In genomic region chr12:87253157-87253556, GRCh38 we compare ENCODE assay signal across 21 cellular contexts.
DNase-seq lines count a peak whose midpoint lies in the region; ATAC-seq and TF ChIP-seq lines count a peak whose summit lies in the region.
"Had no signal": no experiment of that assay in that cellular context is flagged by ENCODE, and none has a peak within 500 bp of the region (broad histone marks: within the 10 kb centered on the region; RNA-seq: fewer than 3 reads in every experiment).

No MANE protein-coding gene starts in this region.

- no peaks in the 10 kb centered on the region for H3K27me3 Mint-ChIP-seq in mesothelial cell of epicardium (ENCODE audit: low read depth)
- H3K27me3 Mint-ChIP-seq: activated B cell treated with CpG ODN at 0.5 μM for 24 hours; activated CD4-positive, alpha-beta memory T cell treated with anti-CD3 and anti-CD28 coated beads, Interleukin-2, amount 10 ng/mL, durations not matched to agents 7 days and 5 days; activated naive CD8-positive, alpha-beta T cell treated with anti-CD3 and anti-CD28 coated beads, Interleukin-2, amount 50 U/mL, for 24 hours had no signal

- H3K27ac Mint-ChIP-seq in mesothelial cell of epicardium, result no peak overlapping the region
- H3K27ac Mint-ChIP-seq: activated B cell treated with CpG ODN at 0.5 μM for 24 hours; activated CD4-positive, alpha-beta memory T cell treated with anti-CD3 and anti-CD28 coated beads, Interleukin-2, amount 10 ng/mL, durations not matched to agents 7 days and 5 days; activated naive CD8-positive, alpha-beta T cell treated with anti-CD3 and anti-CD28 coated beads, Interleukin-2, amount 50 U/mL, for 24 hours had no signal

- no peaks in the 10 kb centered on the region for H3K36me3 ChIP-seq in lower lobe of right lung
- H3K36me3 ChIP-seq: BLaER1, left lung had no signal

- intact Hi-C loops in lower lobe of right lung (cut with DNase I), result no loop called here

- DNase-seq in H4 (ENCODE audit: low spot score) (peak; percentile 10), RPMI8226 (peak; percentile 48), foreskin keratinocyte (peak in 1 of 2 donors; percentile 26), mesothelial cell of epicardium (ENCODE audit: low spot score in 2 of 2, unreplicated experiment in 2 of 2) (no peak), lower lobe of right lung (no peak), amniotic stem cell (lab: John Stamatoyannopoulos, UW) (no peak)
- DNase-seq: activated B cell treated with CpG ODN at 0.5 μM for 24 hours; activated CD4-positive, alpha-beta memory T cell treated with anti-CD3 and anti-CD28 coated beads, Interleukin-2, amount 10 ng/mL, durations not matched to agents 7 days and 5 days; activated effector memory CD4-positive, alpha-beta T cell treated with anti-CD3 and anti-CD28 coated beads, Interleukin-2, amount 50 U/mL, for 16 hours; activated naive CD8-positive, alpha-beta T cell treated with anti-CD3 and anti-CD28 coated beads, Interleukin-2, amount 50 U/mL, for 24 hours; GDM1; Kasumi-1; left lung; NCI-H1105; NCI-H2081; NCI-H510A; posterior cingulate gyrus had no signal

- peak overlapping the region; percentile 30 for H3K27ac ChIP-seq in 22Rv1
- no peak overlapping the region for H3K27ac ChIP-seq in foreskin keratinocyte
- no peak overlapping the region for H3K27ac ChIP-seq in lower lobe of right lung
- H3K27ac ChIP-seq: BLaER1, coronary artery, left lung had no signal

- no peak overlapping the region for H3K4me3 Mint-ChIP-seq in mesothelial cell of epicardium
- H3K4me3 Mint-ChIP-seq: activated B cell treated with CpG ODN at 0.5 μM for 24 hours; activated CD4-positive, alpha-beta memory T cell treated with anti-CD3 and anti-CD28 coated beads, Interleukin-2, amount 10 ng/mL, durations not matched to agents 7 days and 5 days; activated naive CD8-positive, alpha-beta T cell treated with anti-CD3 and anti-CD28 coated beads, Interleukin-2, amount 50 U/mL, for 24 hours had no signal

- H3K4me3 ChIP-seq in lower lobe of right lung, result no peak overlapping the region
- H3K4me3 ChIP-seq: BLaER1, coronary artery, left lung had no signal

- no peaks in the 10 kb centered on the region for H3K27me3 ChIP-seq in foreskin keratinocyte
- no peaks in the 10 kb centered on the region for H3K27me3 ChIP-seq in lower lobe of right lung (ENCODE audit: low read depth)
- H3K27me3 ChIP-seq: BLaER1, left lung had no signal

- H3K36me3 Mint-ChIP-seq in mesothelial cell of epicardium, result peaks cover 2% of the 10 kb centered on the region

- H3K9me3 Mint-ChIP-seq in mesothelial cell of epicardium, result peaks cover 14% of the 10 kb centered on the region
- H3K9me3 Mint-ChIP-seq: activated naive CD8-positive, alpha-beta T cell treated with anti-CD3 and anti-CD28 coated beads, Interleukin-2, amount 50 U/mL, for 24 hours had no signal

- ATAC-seq in foreskin keratinocyte, result peak; percentile 27
- ATAC-seq in lower lobe of right lung, result no peak
- no peak for ATAC-seq in GM19463 (IDR thresholded peaks at IDR 0.05; ENCODE audit: unreplicated experiment)
- ATAC-seq: activated naive CD8-positive, alpha-beta T cell treated with anti-CD3 and anti-CD28 coated beads, Interleukin-2, amount 50 U/mL, for 24 hours; left lung had no signal

- H3K9me3 ChIP-seq in lower lobe of right lung, result no peaks in the 10 kb centered on the region
- H3K9me3 ChIP-seq: BLaER1 had no signal

- H3K4me1 Mint-ChIP-seq in mesothelial cell of epicardium, result no peaks in the 10 kb centered on the region
- H3K4me1 Mint-ChIP-seq: activated B cell treated with CpG ODN at 0.5 μM for 24 hours; activated CD4-positive, alpha-beta memory T cell treated with anti-CD3 and anti-CD28 coated beads, Interleukin-2, amount 10 ng/mL, durations not matched to agents 7 days and 5 days; activated naive CD8-positive, alpha-beta T cell treated with anti-CD3 and anti-CD28 coated beads, Interleukin-2, amount 50 U/mL, for 24 hours had no signal

- no peak for TF ChIP-seq CTCF in 22Rv1 (IDR thresholded peaks at IDR 0.05)
- no peak for TF ChIP-seq CTCF in foreskin keratinocyte (conservative IDR thresholded peaks at IDR 0.05)
- TF ChIP-seq CTCF in mesothelial cell of epicardium (IDR thresholded peaks at IDR 0.05; ENCODE audit: unreplicated experiment), result no peak
- no peak for TF ChIP-seq CTCF in lower lobe of right lung (IDR thresholded peaks at IDR 0.05)

- H3K4me1 ChIP-seq in foreskin keratinocyte (no peaks in the 10 kb centered on the region), lower lobe of right lung (no peaks in the 10 kb centered on the region)
- H3K4me1 ChIP-seq: BLaER1, left lung had no signal

Comparison
In these comparisons a context has a peak if more than half of its experiments do, and no peak if none do; other contexts are left out.
1. DNase-seq: peak in H4 (single experiment) and RPMI8226 (single experiment); none in mesothelial cell of epicardium (0 of 2), lower lobe of right lung (single experiment) and amniotic stem cell (single experiment).